25 cellular contexts compared by ENCODE assay signal in the genomic region with DNA sequence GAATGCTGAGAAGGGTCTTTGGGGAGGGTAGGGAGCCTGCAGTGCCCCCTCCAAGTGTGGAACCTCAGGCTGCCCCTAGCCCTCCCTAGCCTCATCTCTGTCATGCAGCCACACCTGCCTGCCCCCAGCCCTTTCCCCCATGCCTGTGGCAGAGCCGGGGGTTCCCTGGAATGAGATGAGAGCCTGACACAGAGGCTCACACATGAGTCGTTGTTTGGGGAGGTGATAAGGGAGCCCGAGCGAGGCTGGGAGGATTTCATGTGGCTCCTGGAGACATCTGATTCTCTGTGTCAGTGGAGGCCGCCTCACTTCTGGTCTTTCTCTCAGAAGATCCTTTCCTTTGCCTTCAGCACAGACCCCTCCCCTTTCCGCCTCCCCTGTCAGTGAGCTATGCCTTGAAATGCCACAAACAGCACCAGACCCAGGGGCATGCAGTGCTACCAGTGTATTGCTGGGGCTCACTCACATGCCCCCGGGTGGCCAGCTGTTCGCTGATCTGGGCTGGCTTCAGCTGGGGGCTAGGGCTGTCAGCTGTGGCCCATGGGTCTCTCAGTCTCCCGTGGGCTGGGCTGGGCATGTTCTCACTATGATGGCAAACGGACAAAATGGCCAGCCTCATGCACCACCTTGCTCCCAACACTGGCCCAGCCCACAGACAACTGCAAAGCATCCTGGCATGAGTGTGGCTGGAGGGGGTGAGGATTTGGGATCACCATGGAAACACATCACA.
DNase-seq lines count a peak whose midpoint lies in the region; ATAC-seq, FAIRE-seq and TF ChIP-seq lines count a peak whose summit lies in the region.
"Had no signal": no experiment of that assay in that cellular context is flagged by ENCODE, and none has a peak within 500 bp of the region (broad histone marks: within the 10 kb centered on the region; RNA-seq: fewer than 3 reads in every experiment).

No MANE protein-coding gene starts in this region.

- H3K4me2 ChIP-seq in H1 (ENCODE audit: insufficient read depth in 1 of 2, low read depth in 2 of 2, low read length in 2 of 2) (no peak overlapping the region), neuronal stem cell (ENCODE audit: insufficient read depth, low read length, poor library complexity, severe bottlenecking) (no peak overlapping the region)
- H3K4me2 ChIP-seq: BLaER1 had no signal

- peak overlapping the region; percentile 17; the same call in 1 of the 2 replicates for H2AK5ac ChIP-seq in H1 (ENCODE audit: low read depth, low read length)
- no peak overlapping the region for H2AK5ac ChIP-seq in neuronal stem cell (ENCODE audit: low read depth, low read length)

- H4K5ac ChIP-seq in H1 (ENCODE audit: insufficient read length, low read depth, low read length): no peak overlapping the region

- TF ChIP-seq POLR2A in H1 (IDR thresholded peaks at IDR 0.05; ENCODE audit: control extremely low read depth in 1 of 2, low read depth in 2 of 2, low read length in 2 of 2): no peak
- TF ChIP-seq POLR2A in vagina (IDR thresholded peaks at IDR 0.05): no peak

- H3K27ac ChIP-seq in H1 (ENCODE audit: low read depth, low read length) (no peak overlapping the region), neuronal stem cell (replicated peaks; ENCODE audit: low read length) (no peak overlapping the region), vagina (no peak overlapping the region)
- H3K27ac ChIP-seq: 22Rv1, BLaER1, C4-2B, GM23248 had no signal

- H2BK5ac ChIP-seq in H1 (ENCODE audit: low read depth, low read length): peak overlapping the region; percentile 26; the same call in 1 of the 2 replicates
- no peak overlapping the region for H2BK5ac ChIP-seq in neuronal stem cell (ENCODE audit: low read length)

- 83% methylated on average over 9 of the region's 10 CpGs; no CpG with 5 or more reads in 1 of the 2 experiments for WGBS in H1 (ENCODE audit: extremely low coverage in 1 of 2, insufficient coverage in 1 of 2, insufficient read length in 1 of 2, insufficient replicate concordance in 2 of 2, low coverage in 1 of 2, low lambda C conversion rate in 2 of 2, missing lambda C conversion rate in 1 of 2), 2 experiments
- no CpG with 5 or more reads among the region's 10 CpGs for WGBS in neuronal stem cell (ENCODE audit: extremely low coverage in 2 of 2, insufficient read length in 2 of 2, insufficient replicate concordance in 1 of 2), 2 donors

- intact Hi-C loops in vagina (cut with DNase I): no loop called here

- no peaks in the 10 kb centered on the region for H3K4me1 Mint-ChIP-seq in activated T-cell treated with anti-CD3 and anti-CD28 coated beads, Interleukin-2, amount 50 U/mL, for 72 hours (ENCODE audit: low read depth)
- H3K4me1 Mint-ChIP-seq: B cell; CD4-positive, CD25-positive, alpha-beta regulatory T cell had no signal

- H3K27me3 ChIP-seq in H1 (replicated peaks in 1 of 4; ENCODE audit: control insufficient read depth in 3 of 4, extremely low read depth in 1 of 4, insufficient read depth in 3 of 4, low read length in 3 of 4): peaks cover 0 to 4% (median 0%) of the 10 kb centered on the region in 4 experiments; a peak in 1 of 7 replicates
- no peaks in the 10 kb centered on the region for H3K27me3 ChIP-seq in iPS-15b (ENCODE audit: control insufficient read depth, insufficient read depth, low read length)
- H3K27me3 ChIP-seq in neuronal stem cell (ENCODE audit: control insufficient read depth in 3 of 3, insufficient read depth in 3 of 3, low read depth in 1 of 3, low read length in 3 of 3): no peaks in the 10 kb centered on the region
- H3K27me3 ChIP-seq in vagina: no peaks in the 10 kb centered on the region
- H3K27me3 ChIP-seq: BLaER1 had no signal

- no peak overlapping the region; the same call in 1 of the 2 replicates for H4K8ac ChIP-seq in H1 (ENCODE audit: extremely low read depth, insufficient read depth, low read length)
- no peak overlapping the region for H4K8ac ChIP-seq in neuronal stem cell (ENCODE audit: low read depth, low read length)

- H3K79me1 ChIP-seq in H1 (ENCODE audit: low read depth, low read length): no peaks in the 10 kb centered on the region
- H3K79me1 ChIP-seq in neuronal stem cell (ENCODE audit: low read depth, low read length): no peaks in the 10 kb centered on the region

- peak; percentile 23 for DNase-seq in EH (ENCODE audit: low read depth)
- DNase-seq in H1 (ENCODE audit: low read depth in 1 of 2, low spot score in 2 of 2): no peak
- DNase-seq in neuronal stem cell (ENCODE audit: low spot score): no peak
- DNase-seq in activated effector memory CD4-positive, alpha-beta T cell treated with anti-CD3 and anti-CD28 coated beads, Interleukin-2, amount 50 U/mL, for 16 hours: no peak
- no peak for DNase-seq in vagina (ENCODE audit: extremely low spot score in 2 of 2)
- no peak for DNase-seq in activated T-cell treated with anti-CD3 and anti-CD28 coated beads, Interleukin-2, amount 50 U/mL, for 72 hours
- DNase-seq: Caco-2; CD4-positive, CD25-positive, alpha-beta regulatory T cell; CD8-positive, alpha-beta T cell; DMS153; DND-41; EL; GDM1; GM23248; H9 had no signal

- H2BK15ac ChIP-seq in H1 (ENCODE audit: low read length) (peak overlapping the region; percentile 81; the same call in 1 of the 2 replicates), neuronal stem cell (ENCODE audit: low read length) (no peak overlapping the region)

- no peaks in the 10 kb centered on the region for H3K27me3 Mint-ChIP-seq in activated T-cell treated with anti-CD3 and anti-CD28 coated beads, Interleukin-2, amount 50 U/mL, for 72 hours (ENCODE audit: low read depth)
- H3K27me3 Mint-ChIP-seq: CD4-positive, CD25-positive, alpha-beta regulatory T cell had no signal

- TF ChIP-seq CTCF in H1 (IDR thresholded peaks at IDR 0.05; ENCODE audit: control extremely low read depth in 1 of 3, insufficient read depth in 1 of 3, low read depth in 1 of 3, low read length in 3 of 3): no peak
- TF ChIP-seq CTCF in vagina (IDR thresholded peaks at IDR 0.05): no peak

- H3K18ac ChIP-seq in H1 (ENCODE audit: extremely low read depth, low read length): peak overlapping the region; percentile 10
- peak overlapping the region; percentile 12 for H3K18ac ChIP-seq in neuronal stem cell (ENCODE audit: low read length)

- H3K56ac ChIP-seq in H1 (replicated peaks; ENCODE audit: insufficient read length, low read depth, low read length): no peak overlapping the region

- peaks cover 3 to 5% of the 10 kb centered on the region in 2 donors for H3K36me3 Mint-ChIP-seq in activated T-cell treated with anti-CD3 and anti-CD28 coated beads, Interleukin-2, amount 50 U/mL, for 72 hours (ENCODE audit: insufficient read depth in 2 of 2)
- H3K36me3 Mint-ChIP-seq: CD4-positive, CD25-positive, alpha-beta regulatory T cell had no signal

- no peak overlapping the region for H3K4me3 Mint-ChIP-seq in activated T-cell treated with anti-CD3 and anti-CD28 coated beads, Interleukin-2, amount 50 U/mL, for 72 hours
- H3K4me3 Mint-ChIP-seq: B cell; CD4-positive, CD25-positive, alpha-beta regulatory T cell; CD8-positive, alpha-beta T cell; H9 had no signal

- FAIRE-seq in H1 (lab: Jason Lieb, UNC): no peak
- FAIRE-seq: A204.1, GM12878, GM18507 had no signal

- no peak for ATAC-seq in GM19455 (IDR thresholded peaks at IDR 0.05; ENCODE audit: unreplicated experiment)
- no peak for ATAC-seq in activated T-cell treated with anti-CD3 and anti-CD28 coated beads, Interleukin-2, amount 50 U/mL, for 72 hours (replicated peaks in 1 of 2)
- ATAC-seq: CD8-positive, alpha-beta T cell; GM12878; HCT116 had no signal

- H3K4me1 ChIP-seq in H1 (replicated peaks in 1 of 4; ENCODE audit: control insufficient read depth in 3 of 4, insufficient read depth in 4 of 4, low read length in 3 of 4) (peaks cover 10 to 26% (median 17%) of the 10 kb centered on the region in 4 experiments), iPS-15b (ENCODE audit: control insufficient read depth, insufficient read depth, low read length) (peaks cover 18% of the 10 kb centered on the region), neuronal stem cell (ENCODE audit: control insufficient read depth in 2 of 2, insufficient read depth in 1 of 2, low read depth in 1 of 2, low read length in 2 of 2) (peaks cover 0 to 18% of the 10 kb centered on the region in 2 donors), vagina (no peaks in the 10 kb centered on the region)
- H3K4me1 ChIP-seq: BLaER1, Caco-2 had no signal

- H3K4me3 ChIP-seq in H1 (ENCODE audit: extremely low read depth in 1 of 4, insufficient read depth in 2 of 4, low read depth in 3 of 4, low read length in 4 of 4) (no peak overlapping the region), iPS-15b (ENCODE audit: low read depth, low read length) (no peak overlapping the region), neuronal stem cell (ENCODE audit: low read length in 2 of 2) (peak overlapping the region in 1 of 2 donors; percentile 36), vagina (no peak overlapping the region)
- H3K4me3 ChIP-seq: BLaER1, GM12878, GM23248 had no signal

- peaks cover 4 to 7% of the 10 kb centered on the region in 2 donors for H3K9me3 Mint-ChIP-seq in activated T-cell treated with anti-CD3 and anti-CD28 coated beads, Interleukin-2, amount 50 U/mL, for 72 hours

- TF ChIP-seq RAD21 in H1 (IDR thresholded peaks at IDR 0.05 in 1 of 2, conservative IDR thresholded peaks at IDR 0.05 in 1 of 2; ENCODE audit: low read depth in 2 of 2, low read length in 2 of 2): no peak

- CTCF ChIA-PET in H1 (lab: Charles Lee; ENCODE audit: partially characterized antibody): interaction anchor here (0.5 to 1.6 kb wide), 6 partner anchors 22 to 916 kb away, joined by 3 to 6 read pairs (median 4); no protein-coding TSS in a partner anchor

- H2AFZ ChIP-seq in H1 (ENCODE audit: low read length) (no peak overlapping the region), neuronal stem cell (ENCODE audit: low read length) (no peak overlapping the region)
- H2AFZ ChIP-seq: GM23248 had no signal

- H3K23me2 ChIP-seq in H1 (ENCODE audit: low read depth, low read length): peaks cover 5% of the 10 kb centered on the region

- H3K4ac ChIP-seq in H1 (replicated peaks; ENCODE audit: insufficient read length, low read depth, low read length) (no peak overlapping the region), neuronal stem cell (ENCODE audit: low read length) (no peak overlapping the region)

- peak overlapping the region; percentile 38 for H2BK120ac ChIP-seq in H1 (replicated peaks; ENCODE audit: low read depth, low read length)
- H2BK120ac ChIP-seq in neuronal stem cell (ENCODE audit: low read depth, low read length): no peak overlapping the region

- TF ChIP-seq EP300 in H1 (IDR thresholded peaks at IDR 0.05; ENCODE audit: borderline replicate concordance in 1 of 2, low read depth in 2 of 2, low read length in 2 of 2): no peak

- POLR2A ChIA-PET in H1 (lab: Charles Lee; ENCODE audit: partially characterized antibody): no interaction called here

- H2BK12ac ChIP-seq in H1 (ENCODE audit: low read depth, low read length) (peak overlapping the region; percentile 87; the same call in 1 of the 2 replicates), neuronal stem cell (ENCODE audit: low read length) (no peak overlapping the region)

- no peak overlapping the region for H3K23ac ChIP-seq in H1 (ENCODE audit: insufficient read length)
- no peak overlapping the region for H3K23ac ChIP-seq in neuronal stem cell (ENCODE audit: low read depth, low read length, poor library complexity)

- H3K27ac Mint-ChIP-seq in activated T-cell treated with anti-CD3 and anti-CD28 coated beads, Interleukin-2, amount 50 U/mL, for 72 hours: no peak overlapping the region
- H3K27ac Mint-ChIP-seq: B cell; CD4-positive, CD25-positive, alpha-beta regulatory T cell; CD8-positive, alpha-beta T cell; H9 had no signal

- H4K91ac ChIP-seq in H1 (replicated peaks; ENCODE audit: insufficient read length, low read length): peak overlapping the region; percentile 67
- H4K91ac ChIP-seq in neuronal stem cell (ENCODE audit: low read depth, low read length, poor library complexity): no peak overlapping the region

- peaks cover 2% of the 10 kb centered on the region in 2 experiments for H4K20me1 ChIP-seq in H1 (replicated peaks in 1 of 2; ENCODE audit: control insufficient read depth in 1 of 2, insufficient read depth in 2 of 2, low read length in 2 of 2)
- H4K20me1 ChIP-seq: BLaER1 had no signal

- peaks cover 5 to 8% of the 10 kb centered on the region in 2 experiments; a peak in 2 of 4 replicates for H3K9me3 ChIP-seq in H1 (ENCODE audit: insufficient read depth in 2 of 2, low read depth in 1 of 2, low read length in 1 of 2)
- H3K9me3 ChIP-seq in iPS-15b (ENCODE audit: control insufficient read depth, insufficient read depth, low read length): no peaks in the 10 kb centered on the region
- peaks cover 0 to 7% of the 10 kb centered on the region in 2 donors for H3K9me3 ChIP-seq in neuronal stem cell (replicated peaks in 1 of 2; ENCODE audit: control insufficient read depth in 2 of 2, insufficient read depth in 1 of 2, low read depth in 1 of 2, low read length in 2 of 2)
- no peaks in the 10 kb centered on the region for H3K9me3 ChIP-seq in vagina
- H3K9me3 ChIP-seq: Caco-2 had no signal

- H3K36me3 ChIP-seq in H1 (ENCODE audit: control insufficient read depth in 2 of 4, insufficient read depth in 4 of 4, low read length in 3 of 4) (no peaks in the 10 kb centered on the region), iPS-15b (ENCODE audit: control insufficient read depth, insufficient read depth, low read length) (no peaks in the 10 kb centered on the region), neuronal stem cell (replicated peaks in 1 of 2; ENCODE audit: control insufficient read depth in 2 of 2, insufficient read depth in 2 of 2, low read length in 2 of 2) (no peaks in the 10 kb centered on the region), vagina (no peaks in the 10 kb centered on the region)
- H3K36me3 ChIP-seq: BLaER1 had no signal

- H3K9ac ChIP-seq in H1 (replicated peaks in 1 of 4; ENCODE audit: extremely low read depth in 1 of 4, low read depth in 3 of 4, low read length in 3 of 4) (no peak overlapping the region), iPS-15b (ENCODE audit: low read depth, low read length) (peak overlapping the region; percentile 18), neuronal stem cell (ENCODE audit: low read depth, low read length, poor library complexity) (no peak overlapping the region)
- H3K9ac ChIP-seq: BLaER1, GM23248 had no signal

- peak overlapping the region; percentile 55; the same call in 1 of the 2 replicates for H2BK20ac ChIP-seq in H1 (ENCODE audit: low read length)

- no peak overlapping the region for H3K14ac ChIP-seq in H1 (ENCODE audit: insufficient read length)
- peak overlapping the region; percentile 51 for H3K14ac ChIP-seq in neuronal stem cell (ENCODE audit: low read length)

- H3K79me2 ChIP-seq in H1 (ENCODE audit: control insufficient read depth in 1 of 2, insufficient read depth in 2 of 2, low read length in 2 of 2): no peaks in the 10 kb centered on the region
